In the genomic region with DNA sequence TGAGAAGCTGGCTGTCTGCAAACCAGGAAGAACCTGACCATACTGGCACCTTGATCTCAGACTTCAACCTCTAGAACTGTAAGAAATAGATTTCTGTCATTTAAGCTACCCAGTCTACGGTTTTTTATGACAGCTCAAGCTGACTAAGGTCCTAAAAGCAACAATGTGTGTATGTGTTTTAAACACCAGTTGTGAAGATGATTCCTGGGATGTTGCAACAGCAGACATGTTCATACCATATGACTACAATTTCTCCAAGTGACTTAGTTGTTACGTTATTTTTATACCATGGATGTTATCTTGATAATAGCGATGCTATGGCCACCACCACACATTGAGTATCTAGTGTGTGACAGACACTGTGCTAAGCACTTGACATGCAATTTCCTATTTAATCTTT, we compare ENCODE assay signal across 15 cellular contexts.
DNase-seq lines count a peak whose midpoint lies in the region; ATAC-seq and TF ChIP-seq lines count a peak whose summit lies in the region.
"Had no signal": no experiment of that assay in that cellular context is flagged by ENCODE, and none has a peak within 500 bp of the region (broad histone marks: within the 10 kb centered on the region; RNA-seq: fewer than 3 reads in every experiment).

No MANE protein-coding gene starts in this region.

- H3K9me3 Mint-ChIP-seq in CD4-positive, alpha-beta T cell = no peaks in the 10 kb centered on the region
- H3K9me3 Mint-ChIP-seq in HFFc6 = no peaks in the 10 kb centered on the region
- H3K9me3 Mint-ChIP-seq: H9, IgD-negative memory B cell had no signal

- H3K9me3 ChIP-seq in CD4-positive, alpha-beta T cell (ENCODE audit: control insufficient read depth, low read length) = no peaks in the 10 kb centered on the region
- H3K9me3 ChIP-seq: BLaER1 had no signal

- peaks cover 88% of the 10 kb centered on the region for H3K36me3 Mint-ChIP-seq in CD4-positive, alpha-beta T cell (ENCODE audit: low read depth)
- peaks cover 16% of the 10 kb centered on the region for H3K36me3 Mint-ChIP-seq in HFFc6 (ENCODE audit: low read depth)

- DNase-seq in AG08395 (ENCODE audit: low spot score) = peak; percentile 15
- DNase-seq in CD4-positive, alpha-beta T cell = no peak
- no peak for DNase-seq in HFFc6
- DNase-seq in foreskin fibroblast = peak; percentile 60 to 77
- DNase-seq in superior temporal gyrus (ENCODE audit: extremely low spot score) = no peak
- DNase-seq in CD1c-positive myeloid dendritic cell (ENCODE audit: extremely low spot score) = no peak
- DNase-seq in kidney glomerular epithelial cell (lab: John Stamatoyannopoulos, UW) = no peak
- DNase-seq: DMS79 treated with DMSO at 0.1 percent for 48 hours, H9, NCI-H187 treated with DMSO at 0.1 percent for 48 hours, NCI-H446 treated with DMSO at 0.1 percent for 48 hours, NCI-H748 treated with DMSO at 0.1 percent for 48 hours had no signal

- no peak overlapping the region for H3K27ac ChIP-seq in CD4-positive, alpha-beta T cell (ENCODE audit: low read depth, low read length)
- H3K27ac ChIP-seq: BLaER1, SK-N-MC had no signal

- H3K4me3 ChIP-seq in foreskin fibroblast (ENCODE audit: low read depth in 1 of 2, low read length in 2 of 2) = no peak overlapping the region
- H3K4me3 ChIP-seq: BLaER1, SK-N-MC had no signal

- peak overlapping the region; percentile 17 for H3K27ac Mint-ChIP-seq in CD4-positive, alpha-beta T cell
- H3K27ac Mint-ChIP-seq in HFFc6 = peak overlapping the region; percentile 27; the same call in 1 of the 2 replicates

- no peak for TF ChIP-seq CTCF in CD4-positive, alpha-beta T cell (IDR thresholded peaks at IDR 0.05)
- TF ChIP-seq CTCF in HFFc6 (IDR thresholded peaks at IDR 0.05) (no peak), foreskin fibroblast (IDR thresholded peaks at IDR 0.05; ENCODE audit: low read depth, low read length) (no peak)

- H3K4me1 Mint-ChIP-seq in CD4-positive, alpha-beta T cell (ENCODE audit: low read depth) = peaks cover 75% of the 10 kb centered on the region
- peaks cover 17% of the 10 kb centered on the region for H3K4me1 Mint-ChIP-seq in HFFc6 (ENCODE audit: low read depth)

- H3K27me3 ChIP-seq in CD4-positive, alpha-beta T cell (ENCODE audit: control insufficient read depth, insufficient read depth, low read length) = no peaks in the 10 kb centered on the region
- H3K27me3 ChIP-seq: BLaER1 had no signal

- intact Hi-C loops in CD4-positive, alpha-beta T cell (cut with DNase I, micrococcal nuclease) = no loop called here

- CTCF ChIA-PET in CD4-positive, alpha-beta T cell (lab: Charles Lee) = interaction anchor here (1.6 kb wide), 1 partner anchor 16 kb away, joined by 4 read pairs; no protein-coding TSS in a partner anchor

- ATAC-seq in CD4-positive, alpha-beta T cell (ENCODE audit: poor library complexity) = no peak

- no peak overlapping the region for H3K4me3 Mint-ChIP-seq in CD4-positive, alpha-beta T cell
- H3K4me3 Mint-ChIP-seq in HFFc6 = no peak overlapping the region
- H3K4me3 Mint-ChIP-seq: H9, IgD-negative memory B cell had no signal

- POLR2A ChIA-PET in CD4-positive, alpha-beta T cell (lab: Charles Lee) = interaction anchor here (0.6 to 1.3 kb wide), 4 partner anchors 9 to 114 kb away, joined by 3 to 5 read pairs (median 3); no protein-coding TSS in a partner anchor

- H3K27me3 Mint-ChIP-seq in CD4-positive, alpha-beta T cell = no peaks in the 10 kb centered on the region
- peaks cover 1% of the 10 kb centered on the region; the same call in 1 of the 2 replicates for H3K27me3 Mint-ChIP-seq in HFFc6 (ENCODE audit: insufficient read depth)
- H3K27me3 Mint-ChIP-seq: IgD-negative memory B cell had no signal

Comparison
In these comparisons a context has a peak if more than half of its experiments do, and no peak if none do; other contexts are left out.
1. DNase-seq: peak in AG08395 (single experiment) and foreskin fibroblast (2 of 2); none in CD4-positive, alpha-beta T cell (0 of 10), HFFc6 (single experiment), superior temporal gyrus (single experiment), CD1c-positive myeloid dendritic cell (single experiment) and kidney glomerular epithelial cell (single experiment).